26 cellular contexts compared by ENCODE assay signal in the genomic region with DNA sequence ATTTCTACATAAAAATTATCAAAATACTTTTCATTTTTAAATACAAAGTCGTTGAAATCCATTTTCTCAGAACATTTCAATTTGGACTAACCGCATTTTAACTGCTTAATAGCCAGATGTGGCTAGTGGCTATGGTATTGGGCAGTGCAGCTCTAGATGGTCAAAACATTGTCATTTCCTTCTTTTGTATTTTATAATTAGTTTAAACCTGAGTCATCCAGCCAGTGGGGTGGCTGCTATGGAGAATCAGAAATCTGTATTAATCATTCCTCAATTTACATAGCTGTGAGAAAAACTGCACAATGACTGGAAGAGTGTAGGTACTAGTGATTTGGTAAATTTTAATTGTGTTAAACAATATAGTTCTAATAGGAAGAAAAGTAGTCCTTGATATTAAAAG.
"Had no signal": no experiment of that assay in that cellular context is flagged by ENCODE, and none has a peak within 500 bp of the region (broad histone marks: within the 10 kb centered on the region; RNA-seq: fewer than 3 reads in every experiment).

No MANE protein-coding gene starts in this region.

- DNase-seq: activated CD4-positive, alpha-beta T cell treated with anti-CD3 and anti-CD28 coated beads, Interleukin-2, amount 50 U/mL, for 1 hour; activated CD4-positive, CD25-positive, alpha-beta regulatory T cell treated with anti-CD3 and anti-CD28 coated beads, Interleukin-2, amount 50 U/mL, for 72 hours; activated CD8-positive, alpha-beta T cell treated with anti-CD3 and anti-CD28 coated beads, Interleukin-2, amount 10 ng/mL, durations not matched to agents 7 days and 5 days; activated gamma-delta T cell treated with Interleukin-2 at 50 U/mL for 16 hours; cortex of kidney; head of caudate nucleus; hypothalamus; left cardiac atrium; midbrain; natural killer cell; retina; sigmoid colon; stimulated activated CD4-positive, alpha-beta T cell treated with anti-CD3 and anti-CD28 coated beads, Interleukin-15, amount 100 ng/mL, for 24 hours; stimulated activated CD8-positive, alpha-beta memory T cell treated with anti-CD3 and anti-CD28 coated beads, Interleukin-4, amount 100 ng/mL, for 48 hours; stimulated activated naive B cell treated with anti-CD40 and anti-IgM and Interleukin-4, amounts not matched to agents 10 μg/mL and 1 μg/mL and 100 μg/mL, for 72 hours; testis; trophoblast cell; WERI-Rb-1 had no signal

- ATAC-seq: activated CD8-positive, alpha-beta T cell treated with anti-CD3 and anti-CD28 coated beads, Interleukin-2, amount 10 ng/mL, durations not matched to agents 7 days and 5 days; activated naive CD4-positive, alpha-beta T cell treated with anti-CD3 and anti-CD28 coated beads, Interleukin-2, amount 50 U/mL, for 72 hours; gastroesophageal sphincter; left cardiac atrium; natural killer cell; stimulated activated naive B cell treated with anti-CD40 and anti-IgM and Interleukin-4, amounts not matched to agents 10 μg/mL and 1 μg/mL and 100 μg/mL, for 72 hours had no signal

- H3K27ac ChIP-seq: ascending aorta, gastroesophageal sphincter, testis, vagina, WERI-Rb-1 had no signal

- H3K9me3 ChIP-seq: ascending aorta, gastroesophageal sphincter, sigmoid colon, testis, vagina had no signal

- H3K36me3 Mint-ChIP-seq: natural killer cell; stimulated activated naive B cell treated with anti-CD40 and anti-IgM and Interleukin-4, amounts not matched to agents 10 μg/mL and 1 μg/mL and 100 μg/mL, for 72 hours had no signal

- H3K4me1 ChIP-seq: ascending aorta, gastroesophageal sphincter, sigmoid colon, testis, vagina had no signal

- H3K27me3 Mint-ChIP-seq: progenitor cell of endocrine pancreas had no signal

- H3K4me2 ChIP-seq: smooth muscle cell had no signal

- FAIRE-seq: bronchial epithelial cell had no signal

- H3K4me3 ChIP-seq: ascending aorta, gastroesophageal sphincter, sigmoid colon, smooth muscle cell, testis, vagina had no signal

- H3K4me1 Mint-ChIP-seq: natural killer cell; stimulated activated naive B cell treated with anti-CD40 and anti-IgM and Interleukin-4, amounts not matched to agents 10 μg/mL and 1 μg/mL and 100 μg/mL, for 72 hours had no signal

- H3K4me3 Mint-ChIP-seq: activated CD8-positive, alpha-beta T cell treated with anti-CD3 and anti-CD28 coated beads, Interleukin-2, amount 10 ng/mL, durations not matched to agents 7 days and 5 days; activated T-helper 1 cell treated with anti-CD3 and anti-CD28 coated beads, Interleukin-12 subunit alpha, Interleukin-12 subunit beta, Interleukin-2, Interleukin-4 antibody, amounts not matched to agents 30 ng/mL and 10 ng/mL and 1 ng/mL, durations not matched to agents 14 hours and 24 hours and 36 hours; natural killer cell; stimulated activated naive B cell treated with anti-CD40 and anti-IgM and Interleukin-4, amounts not matched to agents 10 μg/mL and 1 μg/mL and 100 μg/mL, for 72 hours had no signal

- H3K27me3 ChIP-seq: ascending aorta, gastroesophageal sphincter, sigmoid colon, testis, vagina had no signal

- H3K27ac Mint-ChIP-seq: activated CD8-positive, alpha-beta T cell treated with anti-CD3 and anti-CD28 coated beads, Interleukin-2, amount 10 ng/mL, durations not matched to agents 7 days and 5 days; activated naive CD4-positive, alpha-beta T cell treated with anti-CD3 and anti-CD28 coated beads, Interleukin-2, amount 50 U/mL, for 72 hours; activated T-helper 1 cell treated with anti-CD3 and anti-CD28 coated beads, Interleukin-12 subunit alpha, Interleukin-12 subunit beta, Interleukin-2, Interleukin-4 antibody, amounts not matched to agents 30 ng/mL and 10 ng/mL and 1 ng/mL, durations not matched to agents 14 hours and 24 hours and 36 hours; natural killer cell; progenitor cell of endocrine pancreas; stimulated activated naive B cell treated with anti-CD40 and anti-IgM and Interleukin-4, amounts not matched to agents 10 μg/mL and 1 μg/mL and 100 μg/mL, for 72 hours had no signal
